1 cellular context compared by ENCODE assay signal in genomic region chr6:44312901-44313788, GRCh38.
TF ChIP-seq lines count a peak whose summit lies in the region.

Gene AARS2, minus strand, starts transcription at chr6:44313347. Its CDS starts 24 bp downstream, at chr6:44313323.

TF ChIP-seq in WTC11, 78 proteins besides CTCF, POLR2A, EP300 and RAD21 (continued from another document and continues in another):
- no peak for TF ChIP-seq AFF4 (CRISPR knock-in tag; IDR thresholded peaks at IDR 0.05; ENCODE audit: borderline replicate concordance)
- no peak for TF ChIP-seq TP53 (CRISPR knock-in tag; IDR thresholded peaks at IDR 0.05)
- no peak for TF ChIP-seq CDX4 (CRISPR knock-in tag; IDR thresholded peaks at IDR 0.05; ENCODE audit: borderline replicate concordance)
- TF ChIP-seq MXD4 (CRISPR knock-in tag; IDR thresholded peaks at IDR 0.05; ENCODE audit: borderline replicate concordance): no peak
- no peak for TF ChIP-seq ZNF425 (CRISPR knock-in tag; conservative IDR thresholded peaks at IDR 0.05)
- TF ChIP-seq FOXJ3 (CRISPR knock-in tag; IDR thresholded peaks at IDR 0.05; ENCODE audit: borderline replicate concordance): no peak
- no peak for TF ChIP-seq ZMAT4 (CRISPR knock-in tag; IDR thresholded peaks at IDR 0.05)
- peak; percentile 92 for TF ChIP-seq SMAD3 (CRISPR knock-in tag; IDR thresholded peaks at IDR 0.05; ENCODE audit: borderline replicate concordance)
- peak; percentile 84 for TF ChIP-seq GTF2I (CRISPR knock-in tag; conservative IDR thresholded peaks at IDR 0.05)
- TF ChIP-seq ARID4B (CRISPR knock-in tag; IDR thresholded peaks at IDR 0.05; ENCODE audit: borderline replicate concordance): peak; percentile 91
- TF ChIP-seq ZBTB43 (CRISPR knock-in tag; IDR thresholded peaks at IDR 0.05): peak; percentile 77
- TF ChIP-seq ETV6 (CRISPR knock-in tag; IDR thresholded peaks at IDR 0.05): peak; percentile 86; the same call in 1 of the 2 replicates
- no peak for TF ChIP-seq SOX15 (CRISPR knock-in tag; IDR thresholded peaks at IDR 0.05)
- no peak for TF ChIP-seq IRF2 (CRISPR knock-in tag; IDR thresholded peaks at IDR 0.05; ENCODE audit: borderline replicate concordance, low read depth)
- peak; percentile 69; the same call in 1 of the 2 replicates for TF ChIP-seq IRF1 (CRISPR knock-in tag; IDR thresholded peaks at IDR 0.05)
- TF ChIP-seq TEAD1 (CRISPR knock-in tag; IDR thresholded peaks at IDR 0.05): peak; percentile 69
- TF ChIP-seq MLX (CRISPR knock-in tag; IDR thresholded peaks at IDR 0.05): peak; percentile 93; the same call in 1 of the 2 replicates
- peak; percentile 79 for TF ChIP-seq E2F5 (CRISPR knock-in tag; IDR thresholded peaks at IDR 0.05)
- no peak for TF ChIP-seq ERG (CRISPR knock-in tag; IDR thresholded peaks at IDR 0.05)
- TF ChIP-seq AR (CRISPR knock-in tag; IDR thresholded peaks at IDR 0.05): no peak
- no peak for TF ChIP-seq ZNF219 (CRISPR knock-in tag; IDR thresholded peaks at IDR 0.05; ENCODE audit: borderline replicate concordance)
- TF ChIP-seq ZNF512 (CRISPR knock-in tag; IDR thresholded peaks at IDR 0.05; ENCODE audit: borderline replicate concordance): no peak
- TF ChIP-seq PREB (CRISPR knock-in tag; IDR thresholded peaks at IDR 0.05; ENCODE audit: borderline replicate concordance): no peak
- TF ChIP-seq NFE2L1 (CRISPR knock-in tag; IDR thresholded peaks at IDR 0.05): peak; percentile 74; the same call in 1 of the 2 replicates
- peak; percentile 94 for TF ChIP-seq SP1 (CRISPR knock-in tag; conservative IDR thresholded peaks at IDR 0.05)
